Comparison of ENCODE assay signal across 1 cellular context in the genomic region with DNA sequence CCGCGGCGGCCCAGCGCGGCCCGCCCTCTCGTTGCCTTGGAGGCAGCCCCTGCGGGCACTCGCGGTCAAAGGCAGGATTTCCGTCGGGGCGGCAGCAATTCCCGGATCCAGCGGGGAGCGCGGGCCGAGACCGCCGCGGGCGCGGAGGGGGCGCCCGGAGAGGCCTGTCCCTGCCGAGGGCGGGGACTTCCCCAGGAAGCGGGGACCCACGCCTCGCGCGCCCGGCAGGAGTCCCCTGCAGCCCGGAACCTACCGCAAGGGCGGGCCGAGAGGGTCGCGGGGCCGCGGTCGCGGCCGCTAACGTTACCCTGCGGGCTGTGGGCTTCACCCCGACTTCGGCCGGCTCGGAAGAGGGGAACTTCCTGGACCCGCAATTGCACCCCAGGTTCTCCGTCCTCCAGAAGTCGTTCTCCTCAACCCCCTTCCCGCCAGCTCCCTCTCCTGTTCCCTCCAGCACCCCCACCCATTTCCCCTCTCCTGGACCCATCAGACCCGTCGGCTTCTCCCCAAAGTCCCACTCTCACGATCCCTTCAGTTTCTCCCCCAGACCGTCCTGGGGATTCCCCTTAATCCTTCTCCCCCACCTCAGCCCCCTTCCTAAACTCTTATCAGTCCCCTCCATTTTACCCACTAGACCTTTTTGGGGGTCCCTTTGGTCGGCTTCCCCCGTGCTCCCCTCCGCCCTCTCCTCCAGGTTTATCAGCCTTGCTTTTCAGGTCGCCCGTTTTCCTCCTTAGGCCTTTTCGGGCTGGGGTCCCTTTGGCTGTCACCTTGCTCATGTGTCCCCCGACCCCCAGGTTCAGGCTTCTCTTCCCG.
A peak's percentile ranks its signal among the peaks of the same experiment; 100 is the strongest.
TF ChIP-seq lines count a peak whose summit lies in the region.

No MANE protein-coding gene starts in this region.

TF ChIP-seq in H1, 55 proteins besides CTCF, POLR2A, EP300 and RAD21:
- TF ChIP-seq CBX5 (IDR thresholded peaks at IDR 0.05; ENCODE audit: low read depth, low read length), result no peak
- TF ChIP-seq GABPA (IDR thresholded peaks at IDR 0.05; ENCODE audit: borderline replicate concordance, insufficient read depth, low read length), result peak; percentile 16; the same call in 1 of the 2 replicates
- TF ChIP-seq SP4 (IDR thresholded peaks at IDR 0.05; ENCODE audit: low read length), result no peak
- TF ChIP-seq POU5F1 (IDR thresholded peaks at IDR 0.05; ENCODE audit: low read depth, low read length), result no peak
- TF ChIP-seq ASH2L (IDR thresholded peaks at IDR 0.05; ENCODE audit: low read length), result peak; percentile 16
- no peak for TF ChIP-seq RNF2 (IDR thresholded peaks at IDR 0.05; ENCODE audit: borderline replicate concordance, low read depth, low read length, missing control alignments, poor library complexity, severe bottlenecking)
- peak; percentile 69 for TF ChIP-seq KDM4A (IDR thresholded peaks at IDR 0.05; ENCODE audit: low read depth, low read length, severe bottlenecking)
- TF ChIP-seq SUZ12 (IDR thresholded peaks at IDR 0.05; ENCODE audit: low read length), result peak; percentile 93
- no peak for TF ChIP-seq CHD1 (IDR thresholded peaks at IDR 0.05; ENCODE audit: low read depth, low read length)
- TF ChIP-seq TAF7 (optimal IDR thresholded peaks at IDR 0.05; ENCODE audit: borderline replicate concordance, low read depth, low read length), result no peak
